ENCODE assay signal across 27 cellular contexts in the genomic region with DNA sequence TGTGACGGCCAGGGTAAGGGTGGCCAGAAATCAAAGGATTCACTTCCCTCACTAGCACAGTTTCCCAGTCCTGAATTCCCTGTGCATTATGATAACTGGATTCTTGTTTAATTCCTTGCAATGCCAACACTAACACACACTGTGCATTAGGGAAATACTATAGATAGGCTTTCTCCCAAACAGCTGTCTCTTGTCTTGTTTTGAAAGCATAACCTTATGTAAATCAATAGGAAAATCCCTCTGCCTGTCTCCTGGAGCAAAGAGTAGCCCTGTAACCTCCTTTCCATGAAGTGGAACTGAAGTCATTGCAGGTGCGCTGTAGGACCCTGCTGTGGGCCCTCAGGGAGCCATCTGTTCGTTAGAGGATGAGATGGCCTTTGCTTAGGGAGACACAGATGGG.
"Had no signal": no experiment of that assay in that cellular context is flagged by ENCODE, and none has a peak within 500 bp of the region (broad histone marks: within the 10 kb centered on the region; RNA-seq: fewer than 3 reads in every experiment).

No MANE protein-coding gene starts in this region.

- H3K4me1 Mint-ChIP-seq: activated CD4-positive, alpha-beta memory T cell treated with anti-CD3 and anti-CD28 coated beads, Interleukin-2, amount 10 ng/mL, durations not matched to agents 7 days and 5 days had no signal

- H3K9me3 ChIP-seq: Peyer's patch, SJCRH30, SK-N-SH had no signal

- H3K36me3 ChIP-seq: brain microvascular endothelial cell, cardiac muscle cell, Peyer's patch, SJCRH30 had no signal

- H3K4me3 ChIP-seq: cardiac muscle cell, Peyer's patch, SJCRH30 had no signal

- H3K27ac ChIP-seq: brain microvascular endothelial cell, cardiac muscle cell, Peyer's patch, RWPE1, SJCRH30, VCaP had no signal

- H3K9ac ChIP-seq: SK-N-SH had no signal

- H3K4me3 Mint-ChIP-seq: activated CD4-positive, alpha-beta memory T cell treated with anti-CD3 and anti-CD28 coated beads, Interleukin-2, amount 10 ng/mL, durations not matched to agents 7 days and 5 days; activated CD4-positive, alpha-beta T cell treated with anti-CD3 and anti-CD28 coated beads for 36 hours; activated naive CD4-positive, alpha-beta T cell treated with anti-CD3 and anti-CD28 coated beads for 36 hours; activated naive CD8-positive, alpha-beta T cell; activated T-helper 17 cell treated with anti-CD3 and anti-CD28 coated beads, Interleukin-2, amount 50 U/mL, for 72 hours had no signal

- H3K36me3 Mint-ChIP-seq: activated naive CD8-positive, alpha-beta T cell had no signal

- H3K4me1 ChIP-seq: Peyer's patch, SJCRH30 had no signal

- H3K9me3 Mint-ChIP-seq: activated CD4-positive, alpha-beta memory T cell treated with anti-CD3 and anti-CD28 coated beads, Interleukin-2, amount 10 ng/mL, durations not matched to agents 7 days and 5 days; activated naive CD4-positive, alpha-beta T cell treated with anti-CD3 and anti-CD28 coated beads for 36 hours; activated T-helper 17 cell treated with anti-CD3 and anti-CD28 coated beads, Interleukin-2, amount 50 U/mL, for 72 hours had no signal

- H3K4me2 ChIP-seq: SK-N-SH had no signal

- H3K27ac Mint-ChIP-seq: activated CD4-positive, alpha-beta memory T cell treated with anti-CD3 and anti-CD28 coated beads, Interleukin-2, amount 10 ng/mL, durations not matched to agents 7 days and 5 days; activated CD4-positive, alpha-beta T cell treated with anti-CD3 and anti-CD28 coated beads for 36 hours; activated naive CD4-positive, alpha-beta T cell treated with anti-CD3 and anti-CD28 coated beads for 36 hours; activated naive CD8-positive, alpha-beta T cell; activated T-helper 17 cell treated with anti-CD3 and anti-CD28 coated beads, Interleukin-2, amount 50 U/mL, for 72 hours had no signal

- DNase-seq: activated CD4-positive, alpha-beta memory T cell treated with anti-CD3 and anti-CD28 coated beads, Interleukin-2, amount 10 ng/mL, durations not matched to agents 7 days and 5 days; activated CD4-positive, alpha-beta T cell treated with anti-CD3 and anti-CD28 coated beads for 36 hours; activated CD4-positive, alpha-beta T cell treated with anti-CD3 and anti-CD28 coated beads, Interleukin-2, amount 50 U/mL, for 1 hour; activated gamma-delta T cell; activated naive CD4-positive, alpha-beta T cell treated with anti-CD3 and anti-CD28 coated beads for 36 hours; activated T-cell treated with anti-CD3 and anti-CD28 coated beads for 4 hours; activated T-cell treated with anti-CD3 and anti-CD28 coated beads, Interleukin-2, amount 50 U/mL, for 48 hours; brain microvascular endothelial cell; cerebellar nuclear complex; KBM-7; NCI-H1092; NCI-H1417; NCI-H1930; NCI-H2171; NCI-H2227 treated with DMSO at 0.1 percent for 48 hours; NCI-H446 treated with DMSO at 0.1 percent for 48 hours; NCI-H748 treated with DMSO at 0.1 percent for 48 hours; Peyer's patch; Right ventricle myocardium superior; SJCRH30; SK-N-SH; T-helper 1 cell had no signal

- H3K27me3 ChIP-seq: brain microvascular endothelial cell, cardiac muscle cell, Peyer's patch, SJCRH30 had no signal
